ENCODE assay signal across 20 cellular contexts in genomic region chr6:34157851-34158250, GRCh38. TPM values are rescaled to one million over a fixed set of nuclear protein-coding genes. Genes with fewer than 3 reads are reported as not detected.
DNase-seq lines count a peak whose midpoint lies in the region; ATAC-seq and TF ChIP-seq lines count a peak whose summit lies in the region.
"Had no signal": no experiment of that assay in that cellular context is flagged by ENCODE, and none has a peak within 500 bp of the region (broad histone marks: within the 10 kb centered on the region; RNA-seq: fewer than 3 reads in every experiment).

No MANE protein-coding gene starts in this region.

- H3K9me3 Mint-ChIP-seq in activated CD8-positive, alpha-beta memory T cell treated with anti-CD3 and anti-CD28 coated beads, Interleukin-2, amount 10 ng/mL, durations not matched to agents 7 days and 5 days (ENCODE audit: low read depth), result no peaks in the 10 kb centered on the region
- peaks cover 8% of the 10 kb centered on the region for H3K9me3 Mint-ChIP-seq in dendritic cell treated with granulocyte-macrophage colony-stimulating factor and Interleukin-4, amounts not matched to agents 40 ng/mL and 50 ng/mL, for 4 days
- H3K9me3 Mint-ChIP-seq in stimulated activated naive B cell treated with anti-CD40 and anti-IgM and Interleukin-4, amounts not matched to agents 10 μg/mL and 1 μg/mL and 100 μg/mL, for 72 hours, result peaks cover 2 to 4% of the 10 kb centered on the region in 2 donors
- H3K9me3 Mint-ChIP-seq: IgD-negative memory B cell had no signal

- no peak overlapping the region for H3K27ac Mint-ChIP-seq in activated CD8-positive, alpha-beta memory T cell treated with anti-CD3 and anti-CD28 coated beads, Interleukin-2, amount 10 ng/mL, durations not matched to agents 7 days and 5 days
- peak overlapping the region; percentile 42 for H3K27ac Mint-ChIP-seq in dendritic cell treated with granulocyte-macrophage colony-stimulating factor and Interleukin-4, amounts not matched to agents 40 ng/mL and 50 ng/mL, for 4 days
- no peak overlapping the region for H3K27ac Mint-ChIP-seq in stimulated activated naive B cell treated with anti-CD40 and anti-IgM and Interleukin-4, amounts not matched to agents 10 μg/mL and 1 μg/mL and 100 μg/mL, for 72 hours
- H3K27ac Mint-ChIP-seq: IgD-negative memory B cell had no signal

- ATAC-seq in activated CD8-positive, alpha-beta memory T cell treated with anti-CD3 and anti-CD28 coated beads, Interleukin-2, amount 10 ng/mL, durations not matched to agents 7 days and 5 days, result no peak
- no peak for ATAC-seq in stimulated activated naive B cell treated with anti-CD40 and anti-IgM and Interleukin-4, amounts not matched to agents 10 μg/mL and 1 μg/mL and 100 μg/mL, for 72 hours (replicated peaks)
- no peak for ATAC-seq in GM18502 (IDR thresholded peaks at IDR 0.05; ENCODE audit: poor library complexity, unreplicated experiment)
- ATAC-seq in GM19397 (IDR thresholded peaks at IDR 0.05; ENCODE audit: unreplicated experiment), result no peak

- peaks cover 0 to 11% (median 7%) of the 10 kb centered on the region in 4 donors for H3K4me1 ChIP-seq in sigmoid colon

- no peak for TF ChIP-seq EP300 in sigmoid colon (IDR thresholded peaks at IDR 0.05)

- intact Hi-C loops in dendritic cell treated with granulocyte-macrophage colony-stimulating factor and Interleukin-4, amounts not matched to agents 40 ng/mL and 50 ng/mL, for 4 days (cut with micrococcal nuclease), result no loop called here
- intact Hi-C loops in sigmoid colon (cut with DNase I), result loop anchor here (10.0 kb wide), 1 partner anchor 573 kb away; the partner anchor contains the start of gene BAK1

- 60 to 73% methylated on average over 6 of the region's 6 CpGs for WGBS in sigmoid colon, 2 donors

- TF ChIP-seq CTCF in sigmoid colon (IDR thresholded peaks at IDR 0.05), result no peak

- H3K4me3 ChIP-seq in sigmoid colon, result no peak overlapping the region
- H3K4me3 ChIP-seq: HAP-1, Peyer's patch, SK-N-MC had no signal

- peaks cover 10 to 29% (median 27%) of the 10 kb centered on the region in 3 donors for H3K27me3 ChIP-seq in sigmoid colon
- H3K27me3 ChIP-seq: Peyer's patch had no signal

- CTCF ChIA-PET in activated CD8-positive, alpha-beta memory T cell treated with anti-CD3 and anti-CD28 coated beads, Interleukin-2, amount 10 ng/mL, durations not matched to agents 7 days and 5 days (lab: Charles Lee), result interaction anchor here (2.1 kb wide), 2 partner anchors 103 to 414 kb away, joined by 5 to 6 read pairs; no protein-coding TSS in a partner anchor

- no peaks in the 10 kb centered on the region for H3K36me3 Mint-ChIP-seq in activated CD8-positive, alpha-beta memory T cell treated with anti-CD3 and anti-CD28 coated beads, Interleukin-2, amount 10 ng/mL, durations not matched to agents 7 days and 5 days
- no peaks in the 10 kb centered on the region for H3K36me3 Mint-ChIP-seq in dendritic cell treated with granulocyte-macrophage colony-stimulating factor and Interleukin-4, amounts not matched to agents 40 ng/mL and 50 ng/mL, for 4 days (ENCODE audit: low read depth)
- peaks cover 0 to 2% of the 10 kb centered on the region in 2 donors for H3K36me3 Mint-ChIP-seq in stimulated activated naive B cell treated with anti-CD40 and anti-IgM and Interleukin-4, amounts not matched to agents 10 μg/mL and 1 μg/mL and 100 μg/mL, for 72 hours

- peak; percentile 8 for DNase-seq in activated CD8-positive, alpha-beta memory T cell treated with anti-CD3 and anti-CD28 coated beads, Interleukin-2, amount 50 U/mL, for 4 hours
- DNase-seq in activated CD8-positive, alpha-beta memory T cell treated with anti-CD3 and anti-CD28 coated beads, Interleukin-2, amount 10 ng/mL, durations not matched to agents 7 days and 5 days, result no peak
- DNase-seq in MV-4-11 (lab: John Stamatoyannopoulos, UW) (peak; percentile 58), sigmoid colon (peak; percentile 14)
- no peak for DNase-seq in stimulated activated naive B cell treated with anti-CD40 and anti-IgM and Interleukin-4, amounts not matched to agents 10 μg/mL and 1 μg/mL and 100 μg/mL, for 72 hours
- DNase-seq: C1 segment of cervical spinal cord, COR-L47, EL, Kasumi-1, NCI-H2081 treated with DMSO at 0.1 percent for 48 hours, NCI-H524, Right ventricle myocardium superior had no signal

- H3K9me3 ChIP-seq in sigmoid colon, result no peaks in the 10 kb centered on the region

- no peak for TF ChIP-seq POLR2A in sigmoid colon (IDR thresholded peaks at IDR 0.05)

- peaks cover 48% of the 10 kb centered on the region for H3K27me3 Mint-ChIP-seq in activated CD8-positive, alpha-beta memory T cell treated with anti-CD3 and anti-CD28 coated beads, Interleukin-2, amount 10 ng/mL, durations not matched to agents 7 days and 5 days
- H3K27me3 Mint-ChIP-seq in dendritic cell treated with granulocyte-macrophage colony-stimulating factor and Interleukin-4, amounts not matched to agents 40 ng/mL and 50 ng/mL, for 4 days, result peaks cover 57% of the 10 kb centered on the region
- H3K27me3 Mint-ChIP-seq in stimulated activated naive B cell treated with anti-CD40 and anti-IgM and Interleukin-4, amounts not matched to agents 10 μg/mL and 1 μg/mL and 100 μg/mL, for 72 hours, result peaks cover 16 to 37% of the 10 kb centered on the region in 2 donors

- no peaks in the 10 kb centered on the region for H3K36me3 ChIP-seq in sigmoid colon
- H3K36me3 ChIP-seq: HAP-1, Peyer's patch had no signal

- no peak overlapping the region for H3K4me3 Mint-ChIP-seq in activated CD8-positive, alpha-beta memory T cell treated with anti-CD3 and anti-CD28 coated beads, Interleukin-2, amount 10 ng/mL, durations not matched to agents 7 days and 5 days
- H3K4me3 Mint-ChIP-seq in dendritic cell treated with granulocyte-macrophage colony-stimulating factor and Interleukin-4, amounts not matched to agents 40 ng/mL and 50 ng/mL, for 4 days, result no peak overlapping the region
- no peak overlapping the region for H3K4me3 Mint-ChIP-seq in stimulated activated naive B cell treated with anti-CD40 and anti-IgM and Interleukin-4, amounts not matched to agents 10 μg/mL and 1 μg/mL and 100 μg/mL, for 72 hours

- H3K4me1 Mint-ChIP-seq in activated CD8-positive, alpha-beta memory T cell treated with anti-CD3 and anti-CD28 coated beads, Interleukin-2, amount 10 ng/mL, durations not matched to agents 7 days and 5 days, result peaks cover 4% of the 10 kb centered on the region
- peaks cover 41% of the 10 kb centered on the region for H3K4me1 Mint-ChIP-seq in dendritic cell treated with granulocyte-macrophage colony-stimulating factor and Interleukin-4, amounts not matched to agents 40 ng/mL and 50 ng/mL, for 4 days (ENCODE audit: low read depth)
- H3K4me1 Mint-ChIP-seq in stimulated activated naive B cell treated with anti-CD40 and anti-IgM and Interleukin-4, amounts not matched to agents 10 μg/mL and 1 μg/mL and 100 μg/mL, for 72 hours, result peaks cover 9 to 17% of the 10 kb centered on the region in 2 donors

- H3K27ac ChIP-seq in sigmoid colon, result no peak overlapping the region
- H3K27ac ChIP-seq: Peyer's patch, SK-N-MC had no signal

RNA-seq across cellular contexts. Expression of gene GRM4, which starts 12.0 kb away (rescaled TPM):
- total RNA-seq in activated CD8-positive, alpha-beta memory T cell treated with anti-CD3 and anti-CD28 coated beads, Interleukin-2, amount 10 ng/mL, durations not matched to agents 7 days and 5 days, result not detected
- total RNA-seq in sigmoid colon, result under 1 TPM in 1 of 4 donors, not detected in 3; 0.14 TPM
- polyA plus RNA-seq in sigmoid colon, result under 1 TPM in 1 of 3 donors, not detected in 2; 0.07 TPM
- total RNA-seq: HT1080, Peyer's patch, Right ventricle myocardium superior had no signal
- polyA plus RNA-seq: IgD-negative memory B cell had no signal

Comparison
In these comparisons a context has a peak if more than half of its experiments do, and no peak if none do; other contexts are left out.
1. DNase-seq: peak in activated CD8-positive, alpha-beta memory T cell treated with anti-CD3 and anti-CD28 coated beads, Interleukin-2, amount 50 U/mL, for 4 hours (single experiment), MV-4-11 (single experiment) and sigmoid colon (single experiment); none in activated CD8-positive, alpha-beta memory T cell treated with anti-CD3 and anti-CD28 coated beads, Interleukin-2, amount 10 ng/mL, durations not matched to agents 7 days and 5 days (single experiment) and stimulated activated naive B cell treated with anti-CD40 and anti-IgM and Interleukin-4, amounts not matched to agents 10 μg/mL and 1 μg/mL and 100 μg/mL, for 72 hours (single experiment).